8 cellular contexts compared by ENCODE assay signal in genomic region chr17:50919321-50920040, GRCh38. TPM values are rescaled to one million over a fixed set of nuclear protein-coding genes. Genes with fewer than 3 reads are reported as not detected.
DNase-seq lines count a peak whose midpoint lies in the region; ATAC-seq and TF ChIP-seq lines count a peak whose summit lies in the region.

No MANE protein-coding gene starts in this region.

- intact Hi-C loops in HCT116 (cut with micrococcal nuclease): no loop called here
- intact Hi-C loops in activated CD4-positive, alpha-beta memory T cell treated with anti-CD3 and anti-CD28 coated beads for 36 hours (cut with micrococcal nuclease): loop anchor here (1.0 to 2.0 kb wide), 2 partner anchors 9 to 25 kb away; no protein-coding TSS in a partner anchor

- DNase-seq in BE2C (peak; percentile 97), HCT116 (ENCODE audit: low read depth, low spot score) (no peak), NCI-H345 treated with DMSO at 0.1 percent for 48 hours (lab: John Stamatoyannopoulos, UW; ENCODE audit: unreplicated experiment) (peak; percentile 97), coronary artery (ENCODE audit: low spot score) (peak; percentile 95), kidney tubule cell (ENCODE audit: low spot score) (peak; percentile 95)
- DNase-seq in activated CD4-positive, alpha-beta memory T cell treated with anti-CD3 and anti-CD28 coated beads for 36 hours: peak; percentile 91
- DNase-seq in stimulated activated CD4-positive, alpha-beta T cell treated with anti-CD3 and anti-CD28 coated beads, Interleukin-15, amount 100 ng/mL, for 48 hours (ENCODE audit: low read depth in 2 of 2): peak; percentile 64 to 67

- peak; percentile 39 for ATAC-seq in HCT116
- ATAC-seq in HG02970 (IDR thresholded peaks at IDR 0.05; ENCODE audit: low FRiP score, unreplicated experiment): no peak

- H3K4me2 ChIP-seq in HCT116 (ENCODE audit: low read length): no peak overlapping the region

- H3K4me3 Mint-ChIP-seq in activated CD4-positive, alpha-beta memory T cell treated with anti-CD3 and anti-CD28 coated beads for 36 hours: peak overlapping the region; percentile 50

- H3K36me3 Mint-ChIP-seq in activated CD4-positive, alpha-beta memory T cell treated with anti-CD3 and anti-CD28 coated beads for 36 hours: no peaks in the 10 kb centered on the region

- no peak for TF ChIP-seq RAD21 in HCT116 (IDR thresholded peaks at IDR 0.05; ENCODE audit: low read depth)

- no peaks in the 10 kb centered on the region for H3K36me3 ChIP-seq in BE2C
- no peaks in the 10 kb centered on the region for H3K36me3 ChIP-seq in HCT116 (ENCODE audit: control insufficient read depth in 1 of 2, insufficient read depth in 2 of 2, low read length in 2 of 2)

- H2AFZ ChIP-seq in HCT116 (ENCODE audit: low read depth, low read length, poor library complexity, severe bottlenecking): no peak overlapping the region

- H3K4me3 ChIP-seq in BE2C (ENCODE audit: low read depth, low read length) (no peak overlapping the region), HCT116 (replicated peaks in 1 of 2; ENCODE audit: low read depth in 1 of 2, low read length in 2 of 2) (no peak overlapping the region), coronary artery (peak overlapping the region; percentile 43)

- H3K4me1 Mint-ChIP-seq in activated CD4-positive, alpha-beta memory T cell treated with anti-CD3 and anti-CD28 coated beads for 36 hours (ENCODE audit: low read depth): peaks cover 32% of the 10 kb centered on the region

- no TSS peak for BruUV-seq in HCT116 (replicated peaks; lab: Mats Ljungman, UMichigan)

- POLR2A ChIA-PET in HCT116 (lab: Charles Lee): interaction anchor here (1.2 kb wide), 2 partner anchors 52 to 53 kb away, joined by 4 read pairs; partner anchors contain the start of gene TOB1
- POLR2A ChIA-PET in activated CD4-positive, alpha-beta memory T cell treated with anti-CD3 and anti-CD28 coated beads for 36 hours (lab: Charles Lee): interaction anchor here (0.9 to 4.2 kb wide), 6 partner anchors 11 to 54 kb away, joined by 3 to 35 read pairs (median 4); partner anchors contain the start of gene TOB1

- H3K4me1 ChIP-seq in BE2C: peaks cover 38% of the 10 kb centered on the region
- H3K4me1 ChIP-seq in HCT116 (ENCODE audit: control insufficient read depth in 1 of 2, insufficient read depth in 2 of 2, low read length in 2 of 2): peaks cover 3 to 11% of the 10 kb centered on the region in 2 experiments; a peak in 2 of 4 replicates

- no peaks in the 10 kb centered on the region for H3K79me2 ChIP-seq in HCT116 (ENCODE audit: insufficient read depth, low read length)

- H4K20me1 ChIP-seq in HCT116 (ENCODE audit: insufficient read depth): no peaks in the 10 kb centered on the region

- no peak overlapping the region for H3K9ac ChIP-seq in HCT116 (ENCODE audit: low read length)

- H3K27me3 ChIP-seq in BE2C: no peaks in the 10 kb centered on the region
- no peaks in the 10 kb centered on the region for H3K27me3 ChIP-seq in HCT116 (ENCODE audit: insufficient read depth, low read length)

- H3K9me3 ChIP-seq in BE2C (no peaks in the 10 kb centered on the region), HCT116 (ENCODE audit: control insufficient read depth in 1 of 2, insufficient read depth in 1 of 2, low read depth in 1 of 2, low read length in 2 of 2) (no peaks in the 10 kb centered on the region)

- TF ChIP-seq CTCF in BE2C (IDR thresholded peaks at IDR 0.05; ENCODE audit: low read depth, low read length) (no peak), HCT116 (IDR thresholded peaks at IDR 0.05 in 2 of 3, conservative IDR thresholded peaks at IDR 0.05 in 1 of 3; ENCODE audit: borderline replicate concordance in 1 of 3, insufficient read depth in 1 of 3, low read depth in 2 of 3, low read length in 2 of 3) (no peak), coronary artery (IDR thresholded peaks at IDR 0.05) (no peak)

- RAD21 ChIA-PET in HCT116 (lab: Charles Lee; ENCODE audit: low non-redundant PET in 1 of 2, low total read pairs in 2 of 2, uncharacterized antibody in 2 of 2, unreplicated experiment in 2 of 2): no interaction called here

- H3K27me3 Mint-ChIP-seq in activated CD4-positive, alpha-beta memory T cell treated with anti-CD3 and anti-CD28 coated beads for 36 hours: no peaks in the 10 kb centered on the region

- no peak overlapping the region; the same call in 1 of the 2 replicates for H3K27ac ChIP-seq in HCT116 (ENCODE audit: low read depth, low read length)
- H3K27ac ChIP-seq in coronary artery: peak overlapping the region; percentile 73 to 84

- H3K9me3 Mint-ChIP-seq in activated CD4-positive, alpha-beta memory T cell treated with anti-CD3 and anti-CD28 coated beads for 36 hours: no peaks in the 10 kb centered on the region

- H3K27ac Mint-ChIP-seq in activated CD4-positive, alpha-beta memory T cell treated with anti-CD3 and anti-CD28 coated beads for 36 hours: peak overlapping the region; percentile 88

- H3K9me2 ChIP-seq in HCT116 (ENCODE audit: insufficient read depth): no peaks in the 10 kb centered on the region

- CTCF ChIA-PET in HCT116 (lab: Charles Lee): no interaction called here
- CTCF ChIA-PET in activated CD4-positive, alpha-beta memory T cell treated with anti-CD3 and anti-CD28 coated beads for 36 hours (lab: Charles Lee): interaction anchor here (1.2 kb wide), 2 partner anchors 38 to 67 kb away, joined by 5 read pairs; no protein-coding TSS in a partner anchor

- no peak for TF ChIP-seq POLR2A in HCT116 (IDR thresholded peaks at IDR 0.05; ENCODE audit: borderline replicate concordance, extremely low read depth, insufficient read depth, insufficient read length)

TF ChIP-seq in HCT116, 20 proteins besides CTCF, POLR2A, EP300 and RAD21 (continues in another document):
- TF ChIP-seq ZFX (IDR thresholded peaks at IDR 0.05) (no peak), FOSL1 (IDR thresholded peaks at IDR 0.05; ENCODE audit: low read depth) (no peak), JUND (IDR thresholded peaks at IDR 0.05) (no peak), MAX (IDR thresholded peaks at IDR 0.05) (no peak), SRF (IDR thresholded peaks at IDR 0.05; ENCODE audit: low read depth) (no peak), YY1 (IDR thresholded peaks at IDR 0.05; ENCODE audit: extremely low read depth, insufficient replicate concordance, low read depth, low read length) (no peak), ATF3 (IDR thresholded peaks at IDR 0.05) (no peak), SIN3A (IDR thresholded peaks at IDR 0.05; ENCODE audit: low read depth) (no peak), ELF1 (IDR thresholded peaks at IDR 0.05; ENCODE audit: borderline replicate concordance, low read depth) (no peak), TCF7L2 (IDR thresholded peaks at IDR 0.05; ENCODE audit: borderline replicate concordance, extremely low read depth, insufficient read depth, insufficient read length) (no peak), EZH2 (IDR thresholded peaks at IDR 0.05) (no peak), POLR2AphosphoS5 (IDR thresholded peaks at IDR 0.05; ENCODE audit: low read depth, low read length) (no peak), SP1 (IDR thresholded peaks at IDR 0.05; ENCODE audit: low read depth) (no peak), ZBTB33 (IDR thresholded peaks at IDR 0.05; ENCODE audit: extremely low read depth, insufficient replicate concordance, low read length) (no peak), CEBPB (IDR thresholded peaks at IDR 0.05; ENCODE audit: low read depth) (no peak)

RNA-seq across cellular contexts. Expression of gene TOB1, which starts 53.3 kb away (rescaled TPM):
- 55.7 TPM for polyA plus RNA-seq in BE2C (2012; ENCODE audit: insufficient read depth, insufficient read length, low read depth)
- total RNA-seq in HCT116 (2021; ENCODE audit: unreplicated experiment): 86.0 TPM
- polyA plus RNA-seq in HCT116 (2012): 57.2 and 74.9 TPM in 2 replicates
- total RNA-seq in activated CD4-positive, alpha-beta memory T cell treated with anti-CD3 and anti-CD28 coated beads for 36 hours: 10 to 100 TPM; 42.3 to 44.1 TPM
